ENCODE assay signal across 8 cellular contexts in genomic region chr12:116143883-116144266, GRCh38.
A peak's percentile ranks its signal among the peaks of the same experiment; 100 is the strongest.
DNase-seq lines count a peak whose midpoint lies in the region; ATAC-seq and TF ChIP-seq lines count a peak whose summit lies in the region.

No MANE protein-coding gene starts in this region.

- H3K4me3 Mint-ChIP-seq in CD4-positive, CD25-positive, alpha-beta regulatory T cell: peak overlapping the region in 3 of 4 donors; percentile 26 to 73 (median 31)
- no peak overlapping the region for H3K4me3 Mint-ChIP-seq in nephron progenitor cell

- H3K9me3 ChIP-seq in CD4-positive, CD25-positive, alpha-beta regulatory T cell (ENCODE audit: control insufficient read depth in 2 of 2, low read length in 2 of 2): no peaks in the 10 kb centered on the region

- DNase-seq in CD4-positive, CD25-positive, alpha-beta regulatory T cell: no peak
- DNase-seq in choroid plexus epithelial cell (ENCODE audit: low read depth): peak; percentile 96
- DNase-seq in nephron progenitor cell: no peak
- DNase-seq in SHP77 (lab: John Stamatoyannopoulos, UW): no peak
- no peak for DNase-seq in C1 segment of cervical spinal cord (lab: John Stamatoyannopoulos, UW)

- ATAC-seq in CD4-positive, CD25-positive, alpha-beta regulatory T cell (ENCODE audit: low read depth in 2 of 2): no peak
- ATAC-seq in HG03460 (IDR thresholded peaks at IDR 0.05; ENCODE audit: unreplicated experiment) (peak; percentile 15), HG02840 (IDR thresholded peaks at IDR 0.05; ENCODE audit: low FRiP score, unreplicated experiment) (no peak), GM21390 (IDR thresholded peaks at IDR 0.05; ENCODE audit: unreplicated experiment) (no peak)

- H3K27me3 Mint-ChIP-seq in CD4-positive, CD25-positive, alpha-beta regulatory T cell: no peaks in the 10 kb centered on the region
- H3K27me3 Mint-ChIP-seq in nephron progenitor cell (ENCODE audit: low read depth, poor library complexity): peaks cover 3% of the 10 kb centered on the region

- H3K4me1 Mint-ChIP-seq in CD4-positive, CD25-positive, alpha-beta regulatory T cell: peaks cover 33 to 48% (median 39%) of the 10 kb centered on the region in 4 donors
- H3K4me1 Mint-ChIP-seq in nephron progenitor cell: peaks cover 49% of the 10 kb centered on the region

- H3K27me3 ChIP-seq in CD4-positive, CD25-positive, alpha-beta regulatory T cell (ENCODE audit: control insufficient read depth, insufficient read depth, low read length): no peaks in the 10 kb centered on the region

- H3K36me3 ChIP-seq in CD4-positive, CD25-positive, alpha-beta regulatory T cell (ENCODE audit: control insufficient read depth, insufficient read depth, low read length): no peaks in the 10 kb centered on the region

- peak overlapping the region in 1 of 3 donors; percentile 77 for H3K27ac Mint-ChIP-seq in CD4-positive, CD25-positive, alpha-beta regulatory T cell
- peak overlapping the region; percentile 47 for H3K27ac Mint-ChIP-seq in nephron progenitor cell

- TF ChIP-seq CTCF in choroid plexus epithelial cell (conservative IDR thresholded peaks at IDR 0.05; ENCODE audit: low read depth, low read length) (no peak), nephron progenitor cell (IDR thresholded peaks at IDR 0.05) (no peak)

- H3K27ac ChIP-seq in CD4-positive, CD25-positive, alpha-beta regulatory T cell (ENCODE audit: insufficient read depth, low read length, poor library complexity, severe bottlenecking): no peak overlapping the region

- no peaks in the 10 kb centered on the region for H3K36me3 Mint-ChIP-seq in CD4-positive, CD25-positive, alpha-beta regulatory T cell
- no peaks in the 10 kb centered on the region for H3K36me3 Mint-ChIP-seq in nephron progenitor cell (ENCODE audit: low read depth)

- H3K4me1 ChIP-seq in CD4-positive, CD25-positive, alpha-beta regulatory T cell (ENCODE audit: control insufficient read depth, insufficient read depth, low read length, poor library complexity, severe bottlenecking): peaks cover 16% of the 10 kb centered on the region

- H3K4me3 ChIP-seq in CD4-positive, CD25-positive, alpha-beta regulatory T cell (ENCODE audit: low read depth, low read length): peak overlapping the region; percentile 33
- no peak overlapping the region for H3K4me3 ChIP-seq in choroid plexus epithelial cell (ENCODE audit: low read depth, low read length)

- no peaks in the 10 kb centered on the region for H3K9me3 Mint-ChIP-seq in CD4-positive, CD25-positive, alpha-beta regulatory T cell
- H3K9me3 Mint-ChIP-seq in nephron progenitor cell: no peaks in the 10 kb centered on the region
